In the genomic region with DNA sequence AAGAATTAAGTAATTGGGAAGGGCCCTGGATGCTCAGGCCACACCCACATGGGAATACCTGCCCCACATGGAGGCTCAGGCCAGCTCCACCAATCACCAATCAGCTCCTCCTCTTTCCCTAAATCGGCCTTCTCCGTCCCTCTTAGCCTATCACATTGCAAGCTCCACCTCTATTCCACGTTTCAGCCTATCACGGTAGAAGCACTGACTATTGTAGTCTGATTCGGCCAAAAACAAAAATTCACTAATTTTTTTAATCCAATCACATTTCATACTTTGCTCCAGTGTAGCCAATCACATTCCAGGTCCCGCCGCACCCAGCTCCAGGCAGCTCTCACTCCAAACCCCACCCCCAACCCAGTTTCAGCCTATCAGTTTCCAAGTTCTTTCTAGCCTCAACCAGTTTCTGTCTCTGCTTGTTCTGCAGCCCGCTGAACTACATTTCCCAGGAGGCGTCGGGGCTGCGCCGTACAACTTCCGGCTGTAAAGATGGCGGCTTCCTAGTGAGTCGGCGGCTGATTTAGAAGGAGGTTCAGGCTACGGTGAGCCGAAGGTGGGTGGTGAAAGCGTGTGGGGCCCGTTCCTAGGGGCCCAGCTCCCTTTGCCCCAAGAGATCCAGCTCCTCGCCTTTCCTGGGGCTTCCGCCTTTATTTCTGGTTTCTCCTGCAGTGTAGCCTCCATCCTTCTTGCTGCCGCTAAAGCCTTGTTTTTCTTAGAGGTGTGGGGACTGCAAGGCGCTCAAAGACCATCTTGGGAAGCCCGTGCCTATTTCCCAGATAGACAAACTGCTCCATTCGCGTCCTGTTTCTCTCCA, we compare ENCODE assay signal across 1 cellular context.
TF ChIP-seq lines count a peak whose summit lies in the region.

A gene (plus strand): TSS at position 469 of the 814 bp plus-strand sequence. CDS start 1,364 bp downstream, outside the sequence.

TF ChIP-seq in K562, 482 proteins besides CTCF, POLR2A, EP300 and RAD21 (continued from another document and continues in another):
- TF ChIP-seq, protein P1, sequence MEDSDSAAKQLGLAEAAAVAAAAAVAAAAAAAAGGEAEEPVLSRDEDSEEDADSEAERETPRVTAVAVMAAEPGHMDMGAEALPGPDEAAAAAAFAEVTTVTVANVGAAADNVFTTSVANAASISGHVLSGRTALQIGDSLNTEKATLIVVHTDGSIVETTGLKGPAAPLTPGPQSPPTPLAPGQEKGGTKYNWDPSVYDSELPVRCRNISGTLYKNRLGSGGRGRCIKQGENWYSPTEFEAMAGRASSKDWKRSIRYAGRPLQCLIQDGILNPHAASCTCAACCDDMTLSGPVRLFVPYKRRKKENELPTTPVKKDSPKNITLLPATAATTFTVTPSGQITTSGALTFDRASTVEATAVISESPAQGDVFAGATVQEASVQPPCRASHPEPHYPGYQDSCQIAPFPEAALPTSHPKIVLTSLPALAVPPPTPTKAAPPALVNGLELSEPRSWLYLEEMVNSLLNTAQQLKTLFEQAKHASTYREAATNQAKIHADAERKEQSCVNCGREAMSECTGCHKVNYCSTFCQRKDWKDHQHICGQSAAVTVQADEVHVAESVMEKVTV (CRISPR knock-in tag; IDR thresholded peaks at IDR 0.05) = no peak
- TF ChIP-seq, protein P2, sequence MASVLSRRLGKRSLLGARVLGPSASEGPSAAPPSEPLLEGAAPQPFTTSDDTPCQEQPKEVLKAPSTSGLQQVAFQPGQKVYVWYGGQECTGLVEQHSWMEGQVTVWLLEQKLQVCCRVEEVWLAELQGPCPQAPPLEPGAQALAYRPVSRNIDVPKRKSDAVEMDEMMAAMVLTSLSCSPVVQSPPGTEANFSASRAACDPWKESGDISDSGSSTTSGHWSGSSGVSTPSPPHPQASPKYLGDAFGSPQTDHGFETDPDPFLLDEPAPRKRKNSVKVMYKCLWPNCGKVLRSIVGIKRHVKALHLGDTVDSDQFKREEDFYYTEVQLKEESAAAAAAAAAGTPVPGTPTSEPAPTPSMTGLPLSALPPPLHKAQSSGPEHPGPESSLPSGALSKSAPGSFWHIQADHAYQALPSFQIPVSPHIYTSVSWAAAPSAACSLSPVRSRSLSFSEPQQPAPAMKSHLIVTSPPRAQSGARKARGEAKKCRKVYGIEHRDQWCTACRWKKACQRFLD (CRISPR knock-in tag; IDR thresholded peaks at IDR 0.05) = peak; percentile 100
- 0 out of 2 replicates have a peak, but pooled peaks have one; percentile 9 for TF ChIP-seq ZFX (CRISPR knock-in tag; IDR thresholded peaks at IDR 0.05)
- peak; percentile 73 for TF ChIP-seq LCOR (CRISPR knock-in tag; IDR thresholded peaks at IDR 0.05)
- TF ChIP-seq, protein P3, sequence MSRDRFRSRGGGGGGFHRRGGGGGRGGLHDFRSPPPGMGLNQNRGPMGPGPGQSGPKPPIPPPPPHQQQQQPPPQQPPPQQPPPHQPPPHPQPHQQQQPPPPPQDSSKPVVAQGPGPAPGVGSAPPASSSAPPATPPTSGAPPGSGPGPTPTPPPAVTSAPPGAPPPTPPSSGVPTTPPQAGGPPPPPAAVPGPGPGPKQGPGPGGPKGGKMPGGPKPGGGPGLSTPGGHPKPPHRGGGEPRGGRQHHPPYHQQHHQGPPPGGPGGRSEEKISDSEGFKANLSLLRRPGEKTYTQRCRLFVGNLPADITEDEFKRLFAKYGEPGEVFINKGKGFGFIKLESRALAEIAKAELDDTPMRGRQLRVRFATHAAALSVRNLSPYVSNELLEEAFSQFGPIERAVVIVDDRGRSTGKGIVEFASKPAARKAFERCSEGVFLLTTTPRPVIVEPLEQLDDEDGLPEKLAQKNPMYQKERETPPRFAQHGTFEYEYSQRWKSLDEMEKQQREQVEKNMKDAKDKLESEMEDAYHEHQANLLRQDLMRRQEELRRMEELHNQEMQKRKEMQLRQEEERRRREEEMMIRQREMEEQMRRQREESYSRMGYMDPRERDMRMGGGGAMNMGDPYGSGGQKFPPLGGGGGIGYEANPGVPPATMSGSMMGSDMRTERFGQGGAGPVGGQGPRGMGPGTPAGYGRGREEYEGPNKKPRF (IDR thresholded peaks at IDR 0.05; ENCODE audit: low read depth, low read length) = no peak
- peak; percentile 58; the same call in 1 of the 2 replicates for TF ChIP-seq NFRKB (IDR thresholded peaks at IDR 0.05; ENCODE audit: low read depth)
- TF ChIP-seq POLR2B (IDR thresholded peaks at IDR 0.05; ENCODE audit: low read depth, partially characterized antibody) = peak; percentile 71
- TF ChIP-seq SIX5 (IDR thresholded peaks at IDR 0.05; ENCODE audit: borderline replicate concordance in 1 of 2, insufficient read depth in 1 of 2, low read depth in 1 of 2, low read length in 2 of 2) = peak; percentile 85 to 91
- TF ChIP-seq NRF1 (conservative IDR thresholded peaks at IDR 0.05 in 1 of 2, IDR thresholded peaks at IDR 0.05 in 1 of 2) = peak; percentile 87 to 88
- TF ChIP-seq BRD4 (IDR thresholded peaks at IDR 0.05) = peak; percentile 45; the same call in 1 of the 2 replicates
- TF ChIP-seq, protein P4, sequence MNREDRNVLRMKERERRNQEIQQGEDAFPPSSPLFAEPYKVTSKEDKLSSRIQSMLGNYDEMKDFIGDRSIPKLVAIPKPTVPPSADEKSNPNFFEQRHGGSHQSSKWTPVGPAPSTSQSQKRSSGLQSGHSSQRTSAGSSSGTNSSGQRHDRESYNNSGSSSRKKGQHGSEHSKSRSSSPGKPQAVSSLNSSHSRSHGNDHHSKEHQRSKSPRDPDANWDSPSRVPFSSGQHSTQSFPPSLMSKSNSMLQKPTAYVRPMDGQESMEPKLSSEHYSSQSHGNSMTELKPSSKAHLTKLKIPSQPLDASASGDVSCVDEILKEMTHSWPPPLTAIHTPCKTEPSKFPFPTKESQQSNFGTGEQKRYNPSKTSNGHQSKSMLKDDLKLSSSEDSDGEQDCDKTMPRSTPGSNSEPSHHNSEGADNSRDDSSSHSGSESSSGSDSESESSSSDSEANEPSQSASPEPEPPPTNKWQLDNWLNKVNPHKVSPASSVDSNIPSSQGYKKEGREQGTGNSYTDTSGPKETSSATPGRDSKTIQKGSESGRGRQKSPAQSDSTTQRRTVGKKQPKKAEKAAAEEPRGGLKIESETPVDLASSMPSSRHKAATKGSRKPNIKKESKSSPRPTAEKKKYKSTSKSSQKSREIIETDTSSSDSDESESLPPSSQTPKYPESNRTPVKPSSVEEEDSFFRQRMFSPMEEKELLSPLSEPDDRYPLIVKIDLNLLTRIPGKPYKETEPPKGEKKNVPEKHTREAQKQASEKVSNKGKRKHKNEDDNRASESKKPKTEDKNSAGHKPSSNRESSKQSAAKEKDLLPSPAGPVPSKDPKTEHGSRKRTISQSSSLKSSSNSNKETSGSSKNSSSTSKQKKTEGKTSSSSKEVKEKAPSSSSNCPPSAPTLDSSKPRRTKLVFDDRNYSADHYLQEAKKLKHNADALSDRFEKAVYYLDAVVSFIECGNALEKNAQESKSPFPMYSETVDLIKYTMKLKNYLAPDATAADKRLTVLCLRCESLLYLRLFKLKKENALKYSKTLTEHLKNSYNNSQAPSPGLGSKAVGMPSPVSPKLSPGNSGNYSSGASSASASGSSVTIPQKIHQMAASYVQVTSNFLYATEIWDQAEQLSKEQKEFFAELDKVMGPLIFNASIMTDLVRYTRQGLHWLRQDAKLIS (CRISPR knock-in tag; IDR thresholded peaks at IDR 0.05) = no peak
- TF ChIP-seq CREB1 (IDR thresholded peaks at IDR 0.05) = peak; percentile 81
- TF ChIP-seq CREB1 (CRISPR knock-in tag; IDR thresholded peaks at IDR 0.05) = peak; percentile 82
- TF ChIP-seq, protein P5, sequence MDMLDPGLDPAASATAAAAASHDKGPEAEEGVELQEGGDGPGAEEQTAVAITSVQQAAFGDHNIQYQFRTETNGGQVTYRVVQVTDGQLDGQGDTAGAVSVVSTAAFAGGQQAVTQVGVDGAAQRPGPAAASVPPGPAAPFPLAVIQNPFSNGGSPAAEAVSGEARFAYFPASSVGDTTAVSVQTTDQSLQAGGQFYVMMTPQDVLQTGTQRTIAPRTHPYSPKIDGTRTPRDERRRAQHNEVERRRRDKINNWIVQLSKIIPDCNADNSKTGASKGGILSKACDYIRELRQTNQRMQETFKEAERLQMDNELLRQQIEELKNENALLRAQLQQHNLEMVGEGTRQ (CRISPR knock-in tag; IDR thresholded peaks at IDR 0.05) = no peak
- no peak for TF ChIP-seq NFIC (IDR thresholded peaks at IDR 0.05)
- peak in 1 of 2 experiments; percentile 59; a peak in 1 of 4 replicates for TF ChIP-seq TEAD1 (CRISPR knock-in tag; IDR thresholded peaks at IDR 0.05)
- TF ChIP-seq DMBX1 (CRISPR knock-in tag; IDR thresholded peaks at IDR 0.05; ENCODE audit: borderline replicate concordance) = peak; percentile 69; the same call in 1 of the 2 replicates
- peak; percentile 97 for TF ChIP-seq ZNF766 (CRISPR knock-in tag; conservative IDR thresholded peaks at IDR 0.05)
- peak; percentile 82 for TF ChIP-seq MTA1 (IDR thresholded peaks at IDR 0.05; ENCODE audit: borderline replicate concordance)
- TF ChIP-seq, protein P6, sequence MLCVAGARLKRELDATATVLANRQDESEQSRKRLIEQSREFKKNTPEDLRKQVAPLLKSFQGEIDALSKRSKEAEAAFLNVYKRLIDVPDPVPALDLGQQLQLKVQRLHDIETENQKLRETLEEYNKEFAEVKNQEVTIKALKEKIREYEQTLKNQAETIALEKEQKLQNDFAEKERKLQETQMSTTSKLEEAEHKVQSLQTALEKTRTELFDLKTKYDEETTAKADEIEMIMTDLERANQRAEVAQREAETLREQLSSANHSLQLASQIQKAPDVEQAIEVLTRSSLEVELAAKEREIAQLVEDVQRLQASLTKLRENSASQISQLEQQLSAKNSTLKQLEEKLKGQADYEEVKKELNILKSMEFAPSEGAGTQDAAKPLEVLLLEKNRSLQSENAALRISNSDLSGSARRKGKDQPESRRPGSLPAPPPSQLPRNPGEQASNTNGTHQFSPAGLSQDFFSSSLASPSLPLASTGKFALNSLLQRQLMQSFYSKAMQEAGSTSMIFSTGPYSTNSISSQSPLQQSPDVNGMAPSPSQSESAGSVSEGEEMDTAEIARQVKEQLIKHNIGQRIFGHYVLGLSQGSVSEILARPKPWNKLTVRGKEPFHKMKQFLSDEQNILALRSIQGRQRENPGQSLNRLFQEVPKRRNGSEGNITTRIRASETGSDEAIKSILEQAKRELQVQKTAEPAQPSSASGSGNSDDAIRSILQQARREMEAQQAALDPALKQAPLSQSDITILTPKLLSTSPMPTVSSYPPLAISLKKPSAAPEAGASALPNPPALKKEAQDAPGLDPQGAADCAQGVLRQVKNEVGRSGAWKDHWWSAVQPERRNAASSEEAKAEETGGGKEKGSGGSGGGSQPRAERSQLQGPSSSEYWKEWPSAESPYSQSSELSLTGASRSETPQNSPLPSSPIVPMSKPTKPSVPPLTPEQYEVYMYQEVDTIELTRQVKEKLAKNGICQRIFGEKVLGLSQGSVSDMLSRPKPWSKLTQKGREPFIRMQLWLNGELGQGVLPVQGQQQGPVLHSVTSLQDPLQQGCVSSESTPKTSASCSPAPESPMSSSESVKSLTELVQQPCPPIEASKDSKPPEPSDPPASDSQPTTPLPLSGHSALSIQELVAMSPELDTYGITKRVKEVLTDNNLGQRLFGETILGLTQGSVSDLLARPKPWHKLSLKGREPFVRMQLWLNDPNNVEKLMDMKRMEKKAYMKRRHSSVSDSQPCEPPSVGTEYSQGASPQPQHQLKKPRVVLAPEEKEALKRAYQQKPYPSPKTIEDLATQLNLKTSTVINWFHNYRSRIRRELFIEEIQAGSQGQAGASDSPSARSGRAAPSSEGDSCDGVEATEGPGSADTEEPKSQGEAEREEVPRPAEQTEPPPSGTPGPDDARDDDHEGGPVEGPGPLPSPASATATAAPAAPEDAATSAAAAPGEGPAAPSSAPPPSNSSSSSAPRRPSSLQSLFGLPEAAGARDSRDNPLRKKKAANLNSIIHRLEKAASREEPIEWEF (CRISPR knock-in tag; IDR thresholded peaks at IDR 0.05) = peak; percentile 98
- TF ChIP-seq, protein P7, sequence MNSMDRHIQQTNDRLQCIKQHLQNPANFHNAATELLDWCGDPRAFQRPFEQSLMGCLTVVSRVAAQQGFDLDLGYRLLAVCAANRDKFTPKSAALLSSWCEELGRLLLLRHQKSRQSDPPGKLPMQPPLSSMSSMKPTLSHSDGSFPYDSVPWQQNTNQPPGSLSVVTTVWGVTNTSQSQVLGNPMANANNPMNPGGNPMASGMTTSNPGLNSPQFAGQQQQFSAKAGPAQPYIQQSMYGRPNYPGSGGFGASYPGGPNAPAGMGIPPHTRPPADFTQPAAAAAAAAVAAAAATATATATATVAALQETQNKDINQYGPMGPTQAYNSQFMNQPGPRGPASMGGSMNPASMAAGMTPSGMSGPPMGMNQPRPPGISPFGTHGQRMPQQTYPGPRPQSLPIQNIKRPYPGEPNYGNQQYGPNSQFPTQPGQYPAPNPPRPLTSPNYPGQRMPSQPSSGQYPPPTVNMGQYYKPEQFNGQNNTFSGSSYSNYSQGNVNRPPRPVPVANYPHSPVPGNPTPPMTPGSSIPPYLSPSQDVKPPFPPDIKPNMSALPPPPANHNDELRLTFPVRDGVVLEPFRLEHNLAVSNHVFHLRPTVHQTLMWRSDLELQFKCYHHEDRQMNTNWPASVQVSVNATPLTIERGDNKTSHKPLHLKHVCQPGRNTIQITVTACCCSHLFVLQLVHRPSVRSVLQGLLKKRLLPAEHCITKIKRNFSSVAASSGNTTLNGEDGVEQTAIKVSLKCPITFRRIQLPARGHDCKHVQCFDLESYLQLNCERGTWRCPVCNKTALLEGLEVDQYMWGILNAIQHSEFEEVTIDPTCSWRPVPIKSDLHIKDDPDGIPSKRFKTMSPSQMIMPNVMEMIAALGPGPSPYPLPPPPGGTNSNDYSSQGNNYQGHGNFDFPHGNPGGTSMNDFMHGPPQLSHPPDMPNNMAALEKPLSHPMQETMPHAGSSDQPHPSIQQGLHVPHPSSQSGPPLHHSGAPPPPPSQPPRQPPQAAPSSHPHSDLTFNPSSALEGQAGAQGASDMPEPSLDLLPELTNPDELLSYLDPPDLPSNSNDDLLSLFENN (IDR thresholded peaks at IDR 0.05; ENCODE audit: low read depth in 2 of 2, low read length in 2 of 2) = 0 out of 4 replicates have a peak, but pooled peaks of 1 of the 2 experiments have one; percentile 12
- TF ChIP-seq, protein P8, sequence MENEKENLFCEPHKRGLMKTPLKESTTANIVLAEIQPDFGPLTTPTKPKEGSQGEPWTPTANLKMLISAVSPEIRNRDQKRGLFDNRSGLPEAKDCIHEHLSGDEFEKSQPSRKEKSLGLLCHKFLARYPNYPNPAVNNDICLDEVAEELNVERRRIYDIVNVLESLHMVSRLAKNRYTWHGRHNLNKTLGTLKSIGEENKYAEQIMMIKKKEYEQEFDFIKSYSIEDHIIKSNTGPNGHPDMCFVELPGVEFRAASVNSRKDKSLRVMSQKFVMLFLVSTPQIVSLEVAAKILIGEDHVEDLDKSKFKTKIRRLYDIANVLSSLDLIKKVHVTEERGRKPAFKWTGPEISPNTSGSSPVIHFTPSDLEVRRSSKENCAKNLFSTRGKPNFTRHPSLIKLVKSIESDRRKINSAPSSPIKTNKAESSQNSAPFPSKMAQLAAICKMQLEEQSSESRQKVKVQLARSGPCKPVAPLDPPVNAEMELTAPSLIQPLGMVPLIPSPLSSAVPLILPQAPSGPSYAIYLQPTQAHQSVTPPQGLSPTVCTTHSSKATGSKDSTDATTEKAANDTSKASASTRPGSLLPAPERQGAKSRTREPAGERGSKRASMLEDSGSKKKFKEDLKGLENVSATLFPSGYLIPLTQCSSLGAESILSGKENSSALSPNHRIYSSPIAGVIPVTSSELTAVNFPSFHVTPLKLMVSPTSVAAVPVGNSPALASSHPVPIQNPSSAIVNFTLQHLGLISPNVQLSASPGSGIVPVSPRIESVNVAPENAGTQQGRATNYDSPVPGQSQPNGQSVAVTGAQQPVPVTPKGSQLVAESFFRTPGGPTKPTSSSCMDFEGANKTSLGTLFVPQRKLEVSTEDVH (IDR thresholded peaks at IDR 0.05; ENCODE audit: low read depth, partially characterized antibody) = peak; percentile 36
- TF ChIP-seq HLTF (IDR thresholded peaks at IDR 0.05) = no peak
- TF ChIP-seq ZFPM2 (CRISPR knock-in tag; IDR thresholded peaks at IDR 0.05) = no peak
- TF ChIP-seq ZNF76 (CRISPR knock-in tag; IDR thresholded peaks at IDR 0.05; ENCODE audit: borderline replicate concordance) = 0 out of 2 replicates have a peak, but pooled peaks have one; percentile 48
- TF ChIP-seq RB1 (IDR thresholded peaks at IDR 0.05; ENCODE audit: low read depth) = no peak; the same call in 1 of the 2 replicates
- TF ChIP-seq JUND (IDR thresholded peaks at IDR 0.05; ENCODE audit: borderline replicate concordance, low read depth, low read length) = peak; percentile 27
- no peak; the same call in 2 of the 3 replicates for TF ChIP-seq JUND (tag; IDR thresholded peaks at IDR 0.05; ENCODE audit: borderline replicate concordance, low read depth, low read length)
